Comparison of ENCODE assay signal across 9 cellular contexts in genomic region chrX:65034641-65035450, GRCh38. TPM values are rescaled to one million over a fixed set of nuclear protein-coding genes. Genes with fewer than 3 reads are reported as not detected.
DNase-seq lines count a peak whose midpoint lies in the region; ATAC-seq and TF ChIP-seq lines count a peak whose summit lies in the region.
"Had no signal": no experiment of that assay in that cellular context is flagged by ENCODE, and none has a peak within 500 bp of the region (broad histone marks: within the 10 kb centered on the region; RNA-seq: fewer than 3 reads in every experiment).

Gene ZC3H12B (plus strand): TSS chrX:65034826.

- peak; percentile 85 for ATAC-seq in CD8-positive, alpha-beta T cell
- ATAC-seq in GM19468 (IDR thresholded peaks at IDR 0.05; ENCODE audit: extremely low read depth, unreplicated experiment): peak; percentile 84
- ATAC-seq in sciatic nerve: peak; percentile 97

- H3K4me3 Mint-ChIP-seq in CD8-positive, alpha-beta T cell: peak within 1 kb of the TSS; percentile 94

- H3K36me3 Mint-ChIP-seq in CD8-positive, alpha-beta T cell: peaks cover 5% of the 10 kb centered on the region

- no peaks in the 10 kb centered on the region for H3K36me3 ChIP-seq in CD8-positive, alpha-beta T cell (ENCODE audit: insufficient read depth, low read length)
- H3K36me3 ChIP-seq: neutrophil had no signal

- H3K4me1 Mint-ChIP-seq in CD8-positive, alpha-beta T cell (ENCODE audit: low read depth): peaks cover 37% of the 10 kb centered on the region

- intact Hi-C loops in CD8-positive, alpha-beta T cell (cut with DNase I, micrococcal nuclease): loop anchor here (1.0 to 10.0 kb wide), 8 partner anchors 58 to 1480 kb away; partner anchors contain the start of genes LAS1L (in 2 of the 2), MTMR8 (in 2 of the 2) and ZC4H2 (in 2 of the 2)
- intact Hi-C loops in sciatic nerve (cut with DNase I): no loop called here

- CTCF ChIA-PET in CD8-positive, alpha-beta T cell (lab: Charles Lee): interaction anchor here (0.9 to 1.4 kb wide), 3 partner anchors 12 to 492 kb away, joined by 3 to 5 read pairs (median 4); no protein-coding TSS in a partner anchor

- POLR2A ChIA-PET in CD8-positive, alpha-beta T cell (lab: Charles Lee): interaction anchor here (0.7 to 1.4 kb wide), 3 partner anchors 58 to 493 kb away, joined by 3 to 5 read pairs (median 4); partner anchors contain the start of gene ZC4H2

- peak; percentile 46 for TF ChIP-seq CTCF in CD8-positive, alpha-beta T cell (IDR thresholded peaks at IDR 0.05)
- peak; percentile 44 for TF ChIP-seq CTCF in astrocyte of the cerebellum (IDR thresholded peaks at IDR 0.05; ENCODE audit: low read depth, low read length, missing control alignments)

- peak; percentile 59 to 87 (median 73) for DNase-seq in CD8-positive, alpha-beta T cell
- DNase-seq in HT1080 (ENCODE audit: low read depth) (peak; percentile 73), T-helper 2 cell (peak; percentile 45 to 90 (median 70)), astrocyte of the cerebellum (ENCODE audit: low read depth) (peak; percentile 19), iPS DF 19.7 (ENCODE audit: low read depth, low spot score) (peak; percentile 28), sciatic nerve (ENCODE audit: low spot score) (peak; percentile 83), HPDE6-E6E7 (ENCODE audit: extremely low spot score) (no peak)

- H3K27ac Mint-ChIP-seq in CD8-positive, alpha-beta T cell: peak within 1 kb of the TSS; percentile 96

- no peaks in the 10 kb centered on the region for H3K27me3 Mint-ChIP-seq in CD8-positive, alpha-beta T cell (ENCODE audit: low read depth)

- H3K9me3 Mint-ChIP-seq in CD8-positive, alpha-beta T cell: no peaks in the 10 kb centered on the region

- peaks cover 10% of the 10 kb centered on the region for H3K4me1 ChIP-seq in CD8-positive, alpha-beta T cell (ENCODE audit: insufficient read depth, low read length)

- no peaks in the 10 kb centered on the region for H3K27me3 ChIP-seq in CD8-positive, alpha-beta T cell (ENCODE audit: insufficient read depth, low read length)

- H3K9me3 ChIP-seq in CD8-positive, alpha-beta T cell (ENCODE audit: low read length): no peaks in the 10 kb centered on the region
- H3K9me3 ChIP-seq: neutrophil had no signal

- peak within 1 kb of the TSS; percentile 78 for H3K27ac ChIP-seq in CD8-positive, alpha-beta T cell (ENCODE audit: low read depth, low read length)
- H3K27ac ChIP-seq: neutrophil had no signal

- H3K4me3 ChIP-seq in CD8-positive, alpha-beta T cell (ENCODE audit: low read depth, low read length): peak within 1 kb of the TSS; percentile 64
- H3K4me3 ChIP-seq in astrocyte of the cerebellum (ENCODE audit: low read depth, low read length): peak within 1 kb of the TSS; percentile 40

- in situ Hi-C loops in astrocyte of the cerebellum (cut with HindIII; ENCODE audit: low sequenced_read_pairs): no loop called here

RNA-seq across cellular contexts. Expression of gene ZC3H12B, which starts in this region (rescaled TPM):
- total RNA-seq in CD8-positive, alpha-beta T cell: 1 to 10 TPM; 2.1 to 2.4 TPM
- not detected in 2 replicates for total RNA-seq in HT1080 (2014; rRNA removed; shearing (Covaris generic))
- polyA plus RNA-seq in HT1080 (2015; cell fraction: cytosol; rRNA removed): 0.05 and 0.23 TPM in 2 replicates
- polyA plus RNA-seq in HT1080 (2015; cell fraction: nucleus; rRNA removed): 0.01 and 0.07 TPM in 2 replicates
- total RNA-seq in sciatic nerve: 6.4 TPM

Comparison
In these comparisons a context has a peak if more than half of its experiments do, and no peak if none do; other contexts are left out.
1. Peak in DNase-seq in HT1080; RNA of the gene not detected or under 1 TPM.